Comparison of ENCODE assay signal across 3 cellular contexts in the genomic region with DNA sequence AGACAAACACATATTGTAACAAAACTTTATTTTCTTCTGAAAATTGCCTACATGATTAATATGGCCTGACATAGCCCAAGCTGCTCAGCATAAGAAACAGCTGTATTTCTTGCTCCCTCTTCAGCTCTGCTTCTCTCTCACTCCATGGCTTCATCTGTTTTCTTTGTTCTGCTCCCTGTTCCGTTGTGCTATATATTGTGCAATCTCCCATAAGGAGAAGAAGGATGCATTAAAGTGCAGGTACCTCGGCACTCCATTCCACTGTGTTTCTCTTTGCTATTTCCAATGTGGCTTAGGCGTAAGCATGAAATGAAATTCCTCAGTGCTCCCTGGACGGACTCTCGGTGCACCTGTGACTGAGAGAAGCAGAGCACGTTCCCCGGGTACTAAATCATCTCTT.
A peak's percentile ranks its signal among the peaks of the same experiment; 100 is the strongest.
TF ChIP-seq lines count a peak whose summit lies in the region.

No MANE protein-coding gene starts in this region.

TF ChIP-seq in IMR-90, 13 proteins besides CTCF, POLR2A, EP300 and RAD21:
- peak; percentile 51; the same call in 1 of the 2 replicates for TF ChIP-seq CEBPB (IDR thresholded peaks at IDR 0.05; ENCODE audit: low read depth, low read length)
- no peak for TF ChIP-seq MAZ (IDR thresholded peaks at IDR 0.05; ENCODE audit: borderline replicate concordance, low read depth, low read length)

TF ChIP-seq in WTC11, 78 proteins besides CTCF, POLR2A, EP300 and RAD21:
- TF ChIP-seq JAZF1 (CRISPR knock-in tag; IDR thresholded peaks at IDR 0.05) (no peak), OVOL2 (CRISPR knock-in tag; IDR thresholded peaks at IDR 0.05; ENCODE audit: borderline replicate concordance) (no peak), ZNF317 (CRISPR knock-in tag; IDR thresholded peaks at IDR 0.05; ENCODE audit: borderline replicate concordance, low read depth) (no peak), NFE2L1 (CRISPR knock-in tag; IDR thresholded peaks at IDR 0.05) (no peak), ZNF423 (CRISPR knock-in tag; IDR thresholded peaks at IDR 0.05) (no peak), SMAD4 (CRISPR knock-in tag; IDR thresholded peaks at IDR 0.05) (no peak), RORB (CRISPR knock-in tag; IDR thresholded peaks at IDR 0.05) (no peak), ZNF263 (CRISPR knock-in tag; IDR thresholded peaks at IDR 0.05; ENCODE audit: low read depth) (no peak), SP1 (CRISPR knock-in tag; conservative IDR thresholded peaks at IDR 0.05) (no peak), NR2C2 (CRISPR knock-in tag; IDR thresholded peaks at IDR 0.05) (no peak)
- TF ChIP-seq, protein P1, sequence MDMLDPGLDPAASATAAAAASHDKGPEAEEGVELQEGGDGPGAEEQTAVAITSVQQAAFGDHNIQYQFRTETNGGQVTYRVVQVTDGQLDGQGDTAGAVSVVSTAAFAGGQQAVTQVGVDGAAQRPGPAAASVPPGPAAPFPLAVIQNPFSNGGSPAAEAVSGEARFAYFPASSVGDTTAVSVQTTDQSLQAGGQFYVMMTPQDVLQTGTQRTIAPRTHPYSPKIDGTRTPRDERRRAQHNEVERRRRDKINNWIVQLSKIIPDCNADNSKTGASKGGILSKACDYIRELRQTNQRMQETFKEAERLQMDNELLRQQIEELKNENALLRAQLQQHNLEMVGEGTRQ (CRISPR knock-in tag; IDR thresholded peaks at IDR 0.05) = no peak
- TF ChIP-seq, protein P2, sequence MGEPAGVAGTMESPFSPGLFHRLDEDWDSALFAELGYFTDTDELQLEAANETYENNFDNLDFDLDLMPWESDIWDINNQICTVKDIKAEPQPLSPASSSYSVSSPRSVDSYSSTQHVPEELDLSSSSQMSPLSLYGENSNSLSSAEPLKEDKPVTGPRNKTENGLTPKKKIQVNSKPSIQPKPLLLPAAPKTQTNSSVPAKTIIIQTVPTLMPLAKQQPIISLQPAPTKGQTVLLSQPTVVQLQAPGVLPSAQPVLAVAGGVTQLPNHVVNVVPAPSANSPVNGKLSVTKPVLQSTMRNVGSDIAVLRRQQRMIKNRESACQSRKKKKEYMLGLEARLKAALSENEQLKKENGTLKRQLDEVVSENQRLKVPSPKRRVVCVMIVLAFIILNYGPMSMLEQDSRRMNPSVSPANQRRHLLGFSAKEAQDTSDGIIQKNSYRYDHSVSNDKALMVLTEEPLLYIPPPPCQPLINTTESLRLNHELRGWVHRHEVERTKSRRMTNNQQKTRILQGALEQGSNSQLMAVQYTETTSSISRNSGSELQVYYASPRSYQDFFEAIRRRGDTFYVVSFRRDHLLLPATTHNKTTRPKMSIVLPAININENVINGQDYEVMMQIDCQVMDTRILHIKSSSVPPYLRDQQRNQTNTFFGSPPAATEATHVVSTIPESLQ (CRISPR knock-in tag; IDR thresholded peaks at IDR 0.05) = no peak
- TF ChIP-seq, protein P3, sequence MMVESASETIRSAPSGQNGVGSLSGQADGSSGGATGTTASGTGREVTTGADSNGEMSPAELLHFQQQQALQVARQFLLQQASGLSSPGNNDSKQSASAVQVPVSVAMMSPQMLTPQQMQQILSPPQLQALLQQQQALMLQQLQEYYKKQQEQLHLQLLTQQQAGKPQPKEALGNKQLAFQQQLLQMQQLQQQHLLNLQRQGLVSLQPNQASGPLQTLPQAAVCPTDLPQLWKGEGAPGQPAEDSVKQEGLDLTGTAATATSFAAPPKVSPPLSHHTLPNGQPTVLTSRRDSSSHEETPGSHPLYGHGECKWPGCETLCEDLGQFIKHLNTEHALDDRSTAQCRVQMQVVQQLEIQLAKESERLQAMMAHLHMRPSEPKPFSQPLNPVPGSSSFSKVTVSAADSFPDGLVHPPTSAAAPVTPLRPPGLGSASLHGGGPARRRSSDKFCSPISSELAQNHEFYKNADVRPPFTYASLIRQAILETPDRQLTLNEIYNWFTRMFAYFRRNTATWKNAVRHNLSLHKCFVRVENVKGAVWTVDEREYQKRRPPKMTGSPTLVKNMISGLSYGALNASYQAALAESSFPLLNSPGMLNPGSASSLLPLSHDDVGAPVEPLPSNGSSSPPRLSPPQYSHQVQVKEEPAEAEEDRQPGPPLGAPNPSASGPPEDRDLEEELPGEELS (CRISPR knock-in tag; IDR thresholded peaks at IDR 0.05) = no peak
- TF ChIP-seq, protein P4, sequence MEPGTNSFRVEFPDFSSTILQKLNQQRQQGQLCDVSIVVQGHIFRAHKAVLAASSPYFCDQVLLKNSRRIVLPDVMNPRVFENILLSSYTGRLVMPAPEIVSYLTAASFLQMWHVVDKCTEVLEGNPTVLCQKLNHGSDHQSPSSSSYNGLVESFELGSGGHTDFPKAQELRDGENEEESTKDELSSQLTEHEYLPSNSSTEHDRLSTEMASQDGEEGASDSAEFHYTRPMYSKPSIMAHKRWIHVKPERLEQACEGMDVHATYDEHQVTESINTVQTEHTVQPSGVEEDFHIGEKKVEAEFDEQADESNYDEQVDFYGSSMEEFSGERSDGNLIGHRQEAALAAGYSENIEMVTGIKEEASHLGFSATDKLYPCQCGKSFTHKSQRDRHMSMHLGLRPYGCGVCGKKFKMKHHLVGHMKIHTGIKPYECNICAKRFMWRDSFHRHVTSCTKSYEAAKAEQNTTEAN (CRISPR knock-in tag; IDR thresholded peaks at IDR 0.05) = no peak
- TF ChIP-seq, protein P5, sequence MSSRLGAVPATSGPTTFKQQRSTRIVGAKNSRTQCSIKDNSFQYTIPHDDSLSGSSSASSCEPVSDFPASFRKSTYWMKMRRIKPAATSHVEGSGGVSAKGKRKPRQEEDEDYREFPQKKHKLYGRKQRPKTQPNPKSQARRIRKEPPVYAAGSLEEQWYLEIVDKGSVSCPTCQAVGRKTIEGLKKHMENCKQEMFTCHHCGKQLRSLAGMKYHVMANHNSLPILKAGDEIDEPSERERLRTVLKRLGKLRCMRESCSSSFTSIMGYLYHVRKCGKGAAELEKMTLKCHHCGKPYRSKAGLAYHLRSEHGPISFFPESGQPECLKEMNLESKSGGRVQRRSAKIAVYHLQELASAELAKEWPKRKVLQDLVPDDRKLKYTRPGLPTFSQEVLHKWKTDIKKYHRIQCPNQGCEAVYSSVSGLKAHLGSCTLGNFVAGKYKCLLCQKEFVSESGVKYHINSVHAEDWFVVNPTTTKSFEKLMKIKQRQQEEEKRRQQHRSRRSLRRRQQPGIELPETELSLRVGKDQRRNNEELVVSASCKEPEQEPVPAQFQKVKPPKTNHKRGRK (CRISPR knock-in tag; IDR thresholded peaks at IDR 0.05; ENCODE audit: borderline replicate concordance) = no peak

TF ChIP-seq in H1, 55 proteins besides CTCF, POLR2A, EP300 and RAD21:
- no peak for TF ChIP-seq SP2 (IDR thresholded peaks at IDR 0.05; ENCODE audit: low read length)
- TF ChIP-seq CEBPB (IDR thresholded peaks at IDR 0.05; ENCODE audit: low read depth, low read length) = peak; percentile 42; the same call in 1 of the 2 replicates
TF ChIP-seq in H1: peak in this region for 1.
